8 cellular contexts compared by ENCODE assay signal in the genomic region with DNA sequence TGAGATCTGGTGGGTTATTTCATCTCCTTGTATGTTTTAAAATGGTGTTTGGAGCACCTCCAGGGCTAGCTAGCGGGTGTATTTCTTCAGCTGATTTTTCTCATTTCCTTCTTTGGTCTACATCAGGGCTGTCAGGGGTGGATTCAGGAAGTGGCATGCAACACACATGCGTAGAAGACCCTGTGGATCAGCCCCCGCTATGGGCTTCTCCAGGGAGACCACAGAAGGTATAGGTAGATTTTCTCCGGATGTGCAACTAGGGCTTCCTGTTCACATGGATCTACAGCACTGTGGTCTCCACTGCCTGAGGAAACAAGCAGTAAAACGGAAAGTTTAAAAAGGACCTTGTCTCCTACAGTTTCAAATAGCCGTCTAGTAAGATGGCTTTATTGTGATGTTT. TPM values are rescaled to one million over a fixed set of nuclear protein-coding genes. Genes with fewer than 3 reads are reported as not detected.
DNase-seq lines count a peak whose midpoint lies in the region; ATAC-seq and TF ChIP-seq lines count a peak whose summit lies in the region.

No MANE protein-coding gene starts in this region.

- H3K4me3 ChIP-seq in neutrophil (ENCODE audit: low read depth in 1 of 2, low read length in 1 of 2) (no peak overlapping the region), GM23248 (no peak overlapping the region), left ventricle myocardium inferior (no peak overlapping the region)

- peak overlapping the region; percentile 95 for H3K27ac Mint-ChIP-seq in activated CD4-positive, alpha-beta memory T cell treated with anti-CD3 and anti-CD28 coated beads for 36 hours

- no peaks in the 10 kb centered on the region for H3K27me3 ChIP-seq in neutrophil
- no peaks in the 10 kb centered on the region for H3K27me3 ChIP-seq in GM23248 (replicated peaks; ENCODE audit: insufficient read depth)
- H3K27me3 ChIP-seq in left ventricle myocardium inferior (ENCODE audit: low read depth) = no peaks in the 10 kb centered on the region

- no peaks in the 10 kb centered on the region for H3K9me2 ChIP-seq in GM23248 (ENCODE audit: insufficient read depth)

- H3K36me3 ChIP-seq in neutrophil (peaks cover 65% of the 10 kb centered on the region), GM23248 (ENCODE audit: low read depth) (peaks cover 40% of the 10 kb centered on the region), left ventricle myocardium inferior (peaks cover 90% of the 10 kb centered on the region)

- peaks cover 19% of the 10 kb centered on the region for H3K36me3 Mint-ChIP-seq in activated CD4-positive, alpha-beta memory T cell treated with anti-CD3 and anti-CD28 coated beads for 36 hours

- in situ Hi-C loops in GM23248 (cut with MboI) = loop anchor here (5.0 to 25.0 kb wide), 2 partner anchors 35 to 410 kb away; no protein-coding TSS in a partner anchor

- peaks cover 29% of the 10 kb centered on the region for H3K4me1 Mint-ChIP-seq in activated CD4-positive, alpha-beta memory T cell treated with anti-CD3 and anti-CD28 coated beads for 36 hours (ENCODE audit: low read depth)

- no peak for TF ChIP-seq CTCF in neutrophil (IDR thresholded peaks at IDR 0.05)
- TF ChIP-seq CTCF in left ventricle myocardium inferior (IDR thresholded peaks at IDR 0.05; ENCODE audit: borderline replicate concordance) = no peak

- H3K27me3 Mint-ChIP-seq in activated CD4-positive, alpha-beta memory T cell treated with anti-CD3 and anti-CD28 coated beads for 36 hours = no peaks in the 10 kb centered on the region

- H3K27ac ChIP-seq in neutrophil = peak overlapping the region; percentile 96
- H3K27ac ChIP-seq in GM23248 = no peak overlapping the region
- no peak overlapping the region for H3K27ac ChIP-seq in left ventricle myocardium inferior (replicated peaks)

- H3K4me2 ChIP-seq in GM23248 (ENCODE audit: unreplicated experiment) = no peak overlapping the region

- H3K9me3 Mint-ChIP-seq in activated CD4-positive, alpha-beta memory T cell treated with anti-CD3 and anti-CD28 coated beads for 36 hours = no peaks in the 10 kb centered on the region

- CTCF ChIA-PET in activated CD4-positive, alpha-beta memory T cell treated with anti-CD3 and anti-CD28 coated beads for 36 hours (lab: Charles Lee) = interaction anchor here (0.8 to 8.3 kb wide), 24 partner anchors 8 to 228 kb away, joined by 3 to 161 read pairs (median 6); a partner anchor contains a TSS

- no peak overlapping the region for H2AFZ ChIP-seq in GM23248

- peak; percentile 68 for DNase-seq in GF-D8 (lab: John Stamatoyannopoulos, UW)
- peak; percentile 77 for DNase-seq in activated CD4-positive, alpha-beta memory T cell treated with anti-CD3 and anti-CD28 coated beads for 36 hours
- no peak for DNase-seq in HCEC 1CT
- no peak for DNase-seq in GM23248
- no peak for DNase-seq in left ventricle myocardium inferior

- H3F3A ChIP-seq in GM23248 (ENCODE audit: insufficient read depth) = peaks cover 11% of the 10 kb centered on the region

- intact Hi-C loops in activated CD4-positive, alpha-beta memory T cell treated with anti-CD3 and anti-CD28 coated beads for 36 hours (cut with micrococcal nuclease) = loop anchor here (1.0 to 10.0 kb wide), 8 partner anchors 16 to 395 kb away; a partner anchor contains a TSS
- intact Hi-C loops in left ventricle myocardium inferior (cut with micrococcal nuclease) = loop anchor here (2.0 kb wide), 1 partner anchor 37 kb away; no protein-coding TSS in a partner anchor

- ATAC-seq in HG03196 (IDR thresholded peaks at IDR 0.05; ENCODE audit: unreplicated experiment) (peak; percentile 33), GM19467 (IDR thresholded peaks at IDR 0.05; ENCODE audit: unreplicated experiment) (no peak)

- peaks cover 37 to 38% of the 10 kb centered on the region in 2 experiments for H3K4me1 ChIP-seq in neutrophil (ENCODE audit: control insufficient read depth in 1 of 2, insufficient read depth in 1 of 2, low read depth in 1 of 2, low read length in 1 of 2)
- H3K4me1 ChIP-seq in GM23248 (ENCODE audit: insufficient read depth) = no peaks in the 10 kb centered on the region
- peaks cover 25% of the 10 kb centered on the region for H3K4me1 ChIP-seq in left ventricle myocardium inferior

- POLR2A ChIA-PET in activated CD4-positive, alpha-beta memory T cell treated with anti-CD3 and anti-CD28 coated beads for 36 hours (lab: Charles Lee) = interaction anchor here (1.1 to 2.2 kb wide), 2 partner anchors 11 to 36 kb away, joined by 4 to 7 read pairs; a partner anchor contains a TSS

- H3K9me3 ChIP-seq in neutrophil (no peaks in the 10 kb centered on the region), GM23248 (ENCODE audit: low read depth) (no peaks in the 10 kb centered on the region), left ventricle myocardium inferior (replicated peaks) (no peaks in the 10 kb centered on the region)

- 94 to 97% methylated on average over 6 of the region's 6 CpGs for WGBS in GM23248 (ENCODE audit: low coverage in 1 of 2, low lambda C conversion rate in 2 of 2, missing lambda C conversion rate in 2 of 2), 2 experiments

- peak overlapping the region; percentile 57 for H3K4me3 Mint-ChIP-seq in activated CD4-positive, alpha-beta memory T cell treated with anti-CD3 and anti-CD28 coated beads for 36 hours

- no peaks in the 10 kb centered on the region for H4K20me1 ChIP-seq in GM23248 (ENCODE audit: insufficient read depth)

- no peak overlapping the region for H3K9ac ChIP-seq in GM23248

- H3K79me2 ChIP-seq in GM23248 (ENCODE audit: insufficient read depth) = peaks cover 8% of the 10 kb centered on the region; the same call in 1 of the 2 replicates

RNA-seq across cellular contexts. Expression of a gene that starts 10.4 kb away (rescaled TPM):
- total RNA-seq in activated CD4-positive, alpha-beta memory T cell treated with anti-CD3 and anti-CD28 coated beads for 36 hours = 10 to 100 TPM; 48.0 to 48.6 TPM
- total RNA-seq in GM23248 (2014; rRNA removed; shearing (Covaris generic)) = 43.4 and 60.3 TPM in 2 replicates
- 41.7 and 48.0 TPM in 2 replicates for polyA plus RNA-seq in GM23248 (2016; fragmentation: Nextera tagmentation; extraction: Ambion mirVana)
- total RNA-seq in left ventricle myocardium inferior = 39.5 TPM

RNA-seq across cellular contexts. Expression of a gene that starts 57.9 kb away (rescaled TPM):
- under 1 TPM; 0.17 to 0.43 TPM for total RNA-seq in activated CD4-positive, alpha-beta memory T cell treated with anti-CD3 and anti-CD28 coated beads for 36 hours
- total RNA-seq in GM23248 (2014; rRNA removed; shearing (Covaris generic)) = 0.25 TPM in 1 of 2 replicates, not detected in the other
- polyA plus RNA-seq in GM23248 (2016; fragmentation: Nextera tagmentation; extraction: Ambion mirVana) = not detected in 2 replicates
- 0.16 TPM for total RNA-seq in left ventricle myocardium inferior

Comparison
In these comparisons a context has a peak if more than half of its experiments do, and no peak if none do; other contexts are left out.
1. DNase-seq: peak in GF-D8 (single experiment) and activated CD4-positive, alpha-beta memory T cell treated with anti-CD3 and anti-CD28 coated beads for 36 hours (single experiment); none in HCEC 1CT (single experiment), GM23248 (single experiment) and left ventricle myocardium inferior (single experiment).